In genomic region chrX:15146515-15146914, GRCh38 we compare ENCODE assay signal across 1 cellular context.
TF ChIP-seq lines count a peak whose summit lies in the region.

No MANE protein-coding gene starts in this region.

TF ChIP-seq in HCT116, 20 proteins besides CTCF, POLR2A, EP300 and RAD21 (continued from another document):
- no peak for TF ChIP-seq SIN3A (IDR thresholded peaks at IDR 0.05; ENCODE audit: low read depth)
- no peak for TF ChIP-seq EGR1 (IDR thresholded peaks at IDR 0.05; ENCODE audit: low read depth)
